18 cellular contexts compared by ENCODE assay signal in the genomic region with DNA sequence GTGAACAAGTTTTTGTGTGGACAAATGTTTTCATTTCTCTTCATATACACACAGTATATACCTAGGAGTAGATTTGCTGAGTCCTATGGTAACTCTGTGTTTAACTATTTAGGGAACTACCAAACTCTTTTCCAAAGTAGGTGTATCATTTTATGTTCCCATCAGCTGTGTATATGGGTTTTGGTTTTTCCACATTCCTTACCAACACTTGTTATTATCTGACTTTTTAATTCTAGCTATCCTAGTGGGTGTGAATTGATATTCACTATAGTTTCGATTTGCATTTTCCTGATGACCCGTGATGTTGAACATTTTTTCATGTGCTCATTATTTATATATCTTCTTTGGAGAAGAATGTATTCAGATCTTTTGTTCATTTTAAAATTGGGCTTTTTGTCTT. TPM values are rescaled to one million over a fixed set of nuclear protein-coding genes. Genes with fewer than 3 reads are reported as not detected.
DNase-seq lines count a peak whose midpoint lies in the region; ATAC-seq and TF ChIP-seq lines count a peak whose summit lies in the region.
"Had no signal": no experiment of that assay in that cellular context is flagged by ENCODE, and none has a peak within 500 bp of the region (broad histone marks: within the 10 kb centered on the region; RNA-seq: fewer than 3 reads in every experiment).

No MANE protein-coding gene starts in this region.

- TF ChIP-seq POLR2A in heart left ventricle (IDR thresholded peaks at IDR 0.05), result no peak

- intact Hi-C loops in heart left ventricle (cut with DNase I), result no loop called here
- intact Hi-C loops in ascending aorta (cut with DNase I), result no loop called here

- no peak for ATAC-seq in heart left ventricle
- no peak for ATAC-seq in stimulated activated effector memory CD8-positive, alpha-beta T cell treated with anti-CD3 and anti-CD28 coated beads, Interleukin-12 subunit alpha, Interleukin-12 subunit beta, amount 100 ng/mL, for 72 hours
- ATAC-seq: A549; CD8-positive, alpha-beta T cell; GM12878 had no signal

- no peak overlapping the region for H3K4me3 ChIP-seq in right atrium auricular region
- no peak overlapping the region for H3K4me3 ChIP-seq in heart left ventricle
- no peak overlapping the region for H3K4me3 ChIP-seq in ascending aorta
- H3K4me3 ChIP-seq: A549; BLaER1 treated with 17β-estradiol and CSF1 and Interleukin-3, amounts not matched to agents 10 nM and 100 nM; GM12878 had no signal

- TF ChIP-seq CTCF in right atrium auricular region (IDR thresholded peaks at IDR 0.05) (no peak), heart left ventricle (IDR thresholded peaks at IDR 0.05) (no peak), ascending aorta (IDR thresholded peaks at IDR 0.05) (no peak), GM10266 (IDR thresholded peaks at IDR 0.05; ENCODE audit: control insufficient read depth, insufficient read depth, low read depth, missing control alignments) (no peak)

- peaks cover 3% of the 10 kb centered on the region for H3K9me3 Mint-ChIP-seq in stimulated activated effector memory CD8-positive, alpha-beta T cell treated with anti-CD3 and anti-CD28 coated beads, Interleukin-12 subunit alpha, Interleukin-12 subunit beta, amount 100 ng/mL, for 72 hours
- H3K9me3 Mint-ChIP-seq: CD8-positive, alpha-beta T cell had no signal

- H3K27ac ChIP-seq in right atrium auricular region, result peak overlapping the region; percentile 74 to 89
- H3K27ac ChIP-seq in heart left ventricle, result no peak overlapping the region
- peak overlapping the region; percentile 0 to 81 for H3K27ac ChIP-seq in ascending aorta
- H3K27ac ChIP-seq: 22Rv1; A549; BLaER1 treated with 17β-estradiol and CSF1 and Interleukin-3, amounts not matched to agents 10 nM and 100 nM; C4-2B had no signal

- H3K9me3 ChIP-seq in right atrium auricular region (no peaks in the 10 kb centered on the region), heart left ventricle (no peaks in the 10 kb centered on the region), ascending aorta (no peaks in the 10 kb centered on the region)
- H3K9me3 ChIP-seq: A549, Caco-2 had no signal

- no peak for DNase-seq in right atrium auricular region (ENCODE audit: low spot score)
- DNase-seq in heart left ventricle, result no peak
- DNase-seq in ascending aorta (ENCODE audit: low spot score in 2 of 2), result no peak
- DNase-seq in stimulated activated effector memory CD8-positive, alpha-beta T cell treated with anti-CD3 and anti-CD28 coated beads, Interleukin-12 subunit alpha, Interleukin-12 subunit beta, amount 100 ng/mL, for 72 hours (ENCODE audit: low spot score in 2 of 2), result no peak
- no peak for DNase-seq in GM10266 (ENCODE audit: extremely low spot score)
- DNase-seq: AML-193; Caco-2; Calu3; CD4-positive, alpha-beta T cell; CD8-positive, alpha-beta T cell; DMS79 treated with DMSO at 0.1 percent for 48 hours; GF-D8 had no signal

- no peaks in the 10 kb centered on the region for H3K36me3 ChIP-seq in right atrium auricular region
- no peaks in the 10 kb centered on the region for H3K36me3 ChIP-seq in heart left ventricle
- no peaks in the 10 kb centered on the region for H3K36me3 ChIP-seq in ascending aorta
- H3K36me3 ChIP-seq: BLaER1 treated with 17β-estradiol and CSF1 and Interleukin-3, amounts not matched to agents 10 nM and 100 nM had no signal

- no peak overlapping the region for H3K4me3 Mint-ChIP-seq in stimulated activated effector memory CD8-positive, alpha-beta T cell treated with anti-CD3 and anti-CD28 coated beads, Interleukin-12 subunit alpha, Interleukin-12 subunit beta, amount 100 ng/mL, for 72 hours
- H3K4me3 Mint-ChIP-seq: B cell; CD4-positive, alpha-beta T cell; CD8-positive, alpha-beta T cell had no signal

- H3K4me1 ChIP-seq in right atrium auricular region, result peaks cover 0 to 17% of the 10 kb centered on the region in 2 donors
- peaks cover 0 to 33% (median 3%) of the 10 kb centered on the region in 12 donors for H3K4me1 ChIP-seq in heart left ventricle
- H3K4me1 ChIP-seq in ascending aorta, result peaks cover 6 to 20% of the 10 kb centered on the region in 2 donors

- H3K27me3 ChIP-seq in right atrium auricular region (no peaks in the 10 kb centered on the region), heart left ventricle (peaks cover 0 to 7% (median 0%) of the 10 kb centered on the region in 9 donors), ascending aorta (no peaks in the 10 kb centered on the region)
- H3K27me3 ChIP-seq: BLaER1 treated with 17β-estradiol and CSF1 and Interleukin-3, amounts not matched to agents 10 nM and 100 nM had no signal

- WGBS in heart left ventricle, 4 donors, result 96 to 99% (median 98%) methylated on average over 2 of the region's 2 CpGs

- H3K36me3 Mint-ChIP-seq in stimulated activated effector memory CD8-positive, alpha-beta T cell treated with anti-CD3 and anti-CD28 coated beads, Interleukin-12 subunit alpha, Interleukin-12 subunit beta, amount 100 ng/mL, for 72 hours, result no peaks in the 10 kb centered on the region
- H3K36me3 Mint-ChIP-seq: CD8-positive, alpha-beta T cell had no signal

- no peak overlapping the region for H3K27ac Mint-ChIP-seq in stimulated activated effector memory CD8-positive, alpha-beta T cell treated with anti-CD3 and anti-CD28 coated beads, Interleukin-12 subunit alpha, Interleukin-12 subunit beta, amount 100 ng/mL, for 72 hours
- H3K27ac Mint-ChIP-seq: B cell; CD4-positive, alpha-beta T cell; CD8-positive, alpha-beta T cell had no signal

- H3K4me1 Mint-ChIP-seq in stimulated activated effector memory CD8-positive, alpha-beta T cell treated with anti-CD3 and anti-CD28 coated beads, Interleukin-12 subunit alpha, Interleukin-12 subunit beta, amount 100 ng/mL, for 72 hours, result no peaks in the 10 kb centered on the region
- H3K4me1 Mint-ChIP-seq: B cell had no signal

RNA-seq across cellular contexts. Expression of gene RGS3, which starts 3.7 kb away (rescaled TPM):
- total RNA-seq in right atrium auricular region, result 100 to 1,000 TPM; 112 to 184 TPM
- total RNA-seq in heart left ventricle, result 100 to 1,000 TPM; 107 to 214 (median 139) TPM
- 100 to 1,000 TPM in 1 of 2 donors, 10 to 100 TPM in 1; 93.4 to 120 TPM for polyA plus RNA-seq in heart left ventricle
- total RNA-seq in ascending aorta, result 125 TPM

RNA-seq across cellular contexts. Expression of gene C9orf43, which starts 56.6 kb away (rescaled TPM):
- total RNA-seq in right atrium auricular region, result not detected
- total RNA-seq in heart left ventricle, result under 1 TPM in 4 of 9 donors, not detected in 5; 0.14 to 0.93 (median 0.49) TPM
- under 1 TPM; 0.15 to 0.27 TPM for polyA plus RNA-seq in heart left ventricle
- total RNA-seq in ascending aorta, result not detected

RNA-seq across cellular contexts. Expression of gene POLE3, which starts 56.7 kb away (rescaled TPM):
- total RNA-seq in right atrium auricular region, result 10 to 100 TPM; 17.9 to 21.5 TPM
- total RNA-seq in heart left ventricle, result 10 to 100 TPM; 18.7 to 31.2 (median 24.3) TPM
- 10 to 100 TPM; 14.9 to 72.4 TPM for polyA plus RNA-seq in heart left ventricle
- total RNA-seq in ascending aorta, result 17.5 TPM

Comparison
In these comparisons a context has a peak if more than half of its experiments do, and no peak if none do; other contexts are left out.
1. H3K27ac ChIP-seq: peak in right atrium auricular region (2 of 2) and ascending aorta (2 of 2); none in heart left ventricle (0 of 12).